Comparison of ENCODE assay signal across 8 cellular contexts in the genomic region with DNA sequence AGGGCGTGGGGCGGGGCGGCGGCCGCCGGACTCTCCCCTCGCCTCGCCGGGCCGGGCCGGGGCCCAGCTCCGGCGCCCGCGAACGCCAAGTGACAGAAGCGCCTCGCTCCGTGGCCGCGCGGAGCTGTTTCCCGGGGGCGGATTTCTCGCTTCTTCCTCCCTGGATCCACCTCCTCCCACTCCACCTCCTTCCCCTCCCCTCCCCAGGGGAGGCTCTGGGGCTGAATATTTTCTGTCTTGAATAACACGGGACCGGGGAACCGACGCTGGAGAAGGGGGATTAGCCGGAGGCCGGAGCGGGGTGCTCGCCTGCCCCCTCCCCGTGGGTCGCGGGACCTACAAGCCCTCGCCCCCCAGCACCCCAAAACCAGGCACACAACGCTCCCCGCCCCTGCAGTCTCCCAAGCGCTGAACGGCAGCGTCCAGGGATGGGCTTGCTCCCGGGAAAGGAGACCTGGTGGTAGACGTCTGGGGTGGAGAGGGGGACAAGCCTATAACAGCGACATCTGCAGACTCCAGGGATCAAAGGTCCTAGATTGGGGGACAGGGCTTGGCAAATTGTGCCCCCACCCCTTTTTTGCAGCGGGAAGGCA. TPM values are rescaled to one million over a fixed set of nuclear protein-coding genes. Genes with fewer than 3 reads are reported as not detected.
DNase-seq lines count a peak whose midpoint lies in the region; ATAC-seq and TF ChIP-seq lines count a peak whose summit lies in the region.

A gene (minus strand): TSS at position 100 of the 593 bp plus-strand sequence. CDS start 1,988 bp downstream, outside the sequence.

- peak; percentile 5 for ATAC-seq in GM19035 (IDR thresholded peaks at IDR 0.05; ENCODE audit: unreplicated experiment)
- ATAC-seq in HG03558 (IDR thresholded peaks at IDR 0.05; ENCODE audit: extremely low read depth, unreplicated experiment): peak; percentile 13
- ATAC-seq in heart right ventricle: peak; percentile 50 to 68 (median 61)

- peak within 1 kb of the TSS; percentile 96 for H2AFZ ChIP-seq in parathyroid adenoma

- H4K20me1 ChIP-seq in BLaER1 treated with 17β-estradiol and CSF1 and Interleukin-3, amounts not matched to agents 10 nM and 100 nM: peaks cover 20 to 38% (median 34%) of the 10 kb centered on the region in 11 experiments; a peak in 21 of 22 replicates

- H3K4me3 ChIP-seq in BLaER1 treated with 17β-estradiol and CSF1 and Interleukin-3, amounts not matched to agents 10 nM and 100 nM: peak within 1 kb of the TSS; percentile 74 to 89 (median 84)
- H3K4me3 ChIP-seq in SJSA1 (peak within 1 kb of the TSS; percentile 75), heart right ventricle (peak within 1 kb of the TSS; percentile 70 to 94 (median 86)), parathyroid adenoma (ENCODE audit: low read depth, low read length) (peak within 1 kb of the TSS; percentile 83)

- H3K27me3 ChIP-seq in BLaER1 treated with 17β-estradiol and CSF1 and Interleukin-3, amounts not matched to agents 10 nM and 100 nM: no peaks in the 10 kb centered on the region
- H3K27me3 ChIP-seq in SJSA1 (replicated peaks): no peaks in the 10 kb centered on the region
- no peaks in the 10 kb centered on the region for H3K27me3 ChIP-seq in heart right ventricle
- no peaks in the 10 kb centered on the region for H3K27me3 ChIP-seq in parathyroid adenoma (ENCODE audit: control insufficient read depth, insufficient read depth, low read length)

- H3K9me3 ChIP-seq in BLaER1 treated with 17β-estradiol and CSF1 and Interleukin-3, amounts not matched to agents 10 nM and 100 nM (replicated peaks in 1 of 11): no peaks in the 10 kb centered on the region
- no peaks in the 10 kb centered on the region for H3K9me3 ChIP-seq in SJSA1 (replicated peaks)
- H3K9me3 ChIP-seq in heart right ventricle: no peaks in the 10 kb centered on the region
- no peaks in the 10 kb centered on the region for H3K9me3 ChIP-seq in parathyroid adenoma (ENCODE audit: control insufficient read depth, low read length)

- peaks cover 4 to 17% (median 10%) of the 10 kb centered on the region in 11 experiments; a peak in 18 of 22 replicates for H3K36me3 ChIP-seq in BLaER1 treated with 17β-estradiol and CSF1 and Interleukin-3, amounts not matched to agents 10 nM and 100 nM
- H3K36me3 ChIP-seq in SJSA1 (peaks cover 40% of the 10 kb centered on the region), heart right ventricle (peaks cover 0 to 8% (median 0%) of the 10 kb centered on the region in 9 donors), parathyroid adenoma (ENCODE audit: control insufficient read depth, insufficient read depth, low read length) (no peaks in the 10 kb centered on the region)

- peak within 1 kb of the TSS; percentile 93 to 100 (median 98) for H3K4me2 ChIP-seq in BLaER1 treated with 17β-estradiol and CSF1 and Interleukin-3, amounts not matched to agents 10 nM and 100 nM
- H3K4me2 ChIP-seq in parathyroid adenoma (ENCODE audit: low read length): peak within 1 kb of the TSS; percentile 98

- intact Hi-C loops in heart right ventricle (cut with DNase I): loop anchor here in 9 of 10 donors (1.0 to 10.0 kb wide), 16 partner anchors 79 to 361 kb away; a partner anchor contains a TSS

- WGBS in heart right ventricle, 2 donors: 0 to 1% methylated on average over 45 to 46 of the region's 46 CpGs

- peak in 5 of 9 donors; percentile 7 to 23 (median 11) for TF ChIP-seq CTCF in heart right ventricle (IDR thresholded peaks at IDR 0.05)
- TF ChIP-seq CTCF in parathyroid adenoma (IDR thresholded peaks at IDR 0.05): no peak

- DNase-seq in SJSA1 (ENCODE audit: low read depth in 1 of 2, low spot score in 2 of 2): peak; percentile 67 to 76
- peak in 51 of 56 donors; percentile 26 to 87 (median 70) for DNase-seq in amygdala (lab: John Stamatoyannopoulos, UW)
- peak; percentile 78 for DNase-seq in heart right ventricle
- no peak for DNase-seq in KG1 (lab: John Stamatoyannopoulos, UW)

- H3K79me2 ChIP-seq in parathyroid adenoma: peaks cover 25% of the 10 kb centered on the region

- peaks cover 54 to 73% (median 66%) of the 10 kb centered on the region in 10 experiments for H3K4me1 ChIP-seq in BLaER1 treated with 17β-estradiol and CSF1 and Interleukin-3, amounts not matched to agents 10 nM and 100 nM
- H3K4me1 ChIP-seq in SJSA1 (replicated peaks) (peaks cover 30% of the 10 kb centered on the region), heart right ventricle (peaks cover 0 to 43% (median 31%) of the 10 kb centered on the region in 9 donors), parathyroid adenoma (peaks cover 13% of the 10 kb centered on the region)

- H3K27ac ChIP-seq in BLaER1 treated with 17β-estradiol and CSF1 and Interleukin-3, amounts not matched to agents 10 nM and 100 nM: peak within 1 kb of the TSS; percentile 89 to 98 (median 94)
- H3K27ac ChIP-seq in SJSA1: peak within 1 kb of the TSS; percentile 90
- H3K27ac ChIP-seq in heart right ventricle: peak within 1 kb of the TSS; percentile 96 to 99 (median 98)
- peak within 1 kb of the TSS; percentile 90 for H3K27ac ChIP-seq in parathyroid adenoma

- peak within 1 kb of the TSS; percentile 92 to 98 (median 96) for H3K9ac ChIP-seq in BLaER1 treated with 17β-estradiol and CSF1 and Interleukin-3, amounts not matched to agents 10 nM and 100 nM
- peak within 1 kb of the TSS; percentile 73 for H3K9ac ChIP-seq in parathyroid adenoma

RNA-seq across cellular contexts. Expression of the gene that starts here (rescaled TPM):
- total RNA-seq in SJSA1 (2014; rRNA removed; shearing (Covaris generic)): 50.2 and 64.2 TPM in 2 replicates
- total RNA-seq in heart right ventricle: 10 to 100 TPM; 35.2 to 52.3 (median 39.9) TPM
- polyA plus RNA-seq in heart right ventricle: 10 to 100 TPM; 23.0 to 47.2 TPM

Comparison
In these comparisons a context has a peak if more than half of its experiments do, and no peak if none do; other contexts are left out.
1. ATAC-seq: peak in every context shown above with its lines; median percentile 61 in heart right ventricle; 13 in HG03558; 5 in GM19035.